Comparison of ENCODE assay signal across 14 cellular contexts in the genomic region with DNA sequence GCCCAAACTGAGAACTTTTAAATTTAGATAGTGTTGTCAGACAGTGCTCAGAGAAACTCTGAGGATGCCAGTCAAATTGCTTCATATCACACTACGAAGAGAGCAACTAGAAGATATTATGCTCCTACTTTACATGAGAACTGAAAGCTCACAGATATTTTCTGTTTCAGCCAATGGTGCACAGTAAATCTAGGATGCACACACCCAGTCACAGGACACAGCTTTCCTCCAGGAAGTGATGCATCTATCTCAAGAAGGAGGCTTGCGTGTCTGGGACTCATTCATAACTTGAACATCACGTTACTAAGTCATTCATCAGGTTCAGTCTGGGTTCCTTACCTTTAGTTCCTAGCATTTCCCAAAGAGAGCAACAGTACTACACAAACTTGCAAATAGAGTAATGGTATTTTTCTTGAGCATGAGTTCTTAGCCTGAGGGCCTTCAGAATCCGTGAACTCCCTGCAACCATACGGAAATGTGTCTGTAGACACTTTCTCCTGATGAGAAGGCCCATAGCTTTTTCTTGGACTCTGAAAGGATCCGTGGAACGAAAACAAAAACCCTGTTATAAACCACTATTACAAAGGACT. TPM values are rescaled to one million over a fixed set of nuclear protein-coding genes. Genes with fewer than 3 reads are reported as not detected.
A peak's percentile ranks its signal among the peaks of the same experiment; 100 is the strongest.
DNase-seq lines count a peak whose midpoint lies in the region; ATAC-seq and TF ChIP-seq lines count a peak whose summit lies in the region.
"Had no signal": no experiment of that assay in that cellular context is flagged by ENCODE, and none has a peak within 500 bp of the region (broad histone marks: within the 10 kb centered on the region; RNA-seq: fewer than 3 reads in every experiment).

No MANE protein-coding gene starts in this region.

- DNase-seq in right cardiac atrium (no peak), left cardiac atrium (no peak), dermis blood vessel endothelial cell (peak; percentile 93), lower lobe of right lung (no peak), NCI-H2029 (lab: John Stamatoyannopoulos, UW) (no peak)
- DNase-seq in activated CD8-positive, alpha-beta memory T cell treated with anti-CD3 and anti-CD28 coated beads, Interleukin-2, amount 50 U/mL, for 48 hours = no peak
- DNase-seq: activated CD8-positive, alpha-beta T cell treated with anti-CD3 and anti-CD28 coated beads for 36 hours; activated naive CD8-positive, alpha-beta T cell treated with anti-CD3 and anti-CD28 coated beads for 36 hours; MV-4-11; NCI-H69 had no signal

- H3K4me1 ChIP-seq in right cardiac atrium (ENCODE audit: control insufficient read depth, insufficient read depth, low read length) (peaks cover 31% of the 10 kb centered on the region), lower lobe of right lung (peaks cover 49% of the 10 kb centered on the region)

- H3K4me3 ChIP-seq in right cardiac atrium (ENCODE audit: low read length) (no peak overlapping the region), lower lobe of right lung (no peak overlapping the region)

- H3K9me3 ChIP-seq in right cardiac atrium (ENCODE audit: control insufficient read depth, low read length) (no peaks in the 10 kb centered on the region), lower lobe of right lung (no peaks in the 10 kb centered on the region)

- ATAC-seq in right cardiac atrium (no peak), left cardiac atrium (no peak), HG03095 (IDR thresholded peaks at IDR 0.05; ENCODE audit: unreplicated experiment) (peak; percentile 74), lower lobe of right lung (no peak), HG03108 (IDR thresholded peaks at IDR 0.05; ENCODE audit: unreplicated experiment) (no peak)
- ATAC-seq: activated CD8-positive, alpha-beta T cell treated with anti-CD3 and anti-CD28 coated beads for 36 hours; natural killer cell treated with Interleukin-12 subunit alpha and Interleukin-12 subunit beta and Interleukin-15 and Interleukin-18, amount 100 ng/mL, for 72 hours had no signal

- 47% methylated on average over 7 of the region's 7 CpGs for WGBS in right cardiac atrium

- H3K27ac ChIP-seq in right cardiac atrium (ENCODE audit: low read length) (peak overlapping the region; percentile 91), lower lobe of right lung (no peak overlapping the region)
- H3K27ac ChIP-seq: HL-60 had no signal

- TF ChIP-seq CTCF in lower lobe of right lung (IDR thresholded peaks at IDR 0.05) = no peak

- no peaks in the 10 kb centered on the region for H3K36me3 ChIP-seq in lower lobe of right lung

- intact Hi-C loops in right cardiac atrium (cut with DNase I) = no loop called here
- intact Hi-C loops in left cardiac atrium (cut with DNase I) = no loop called here
- intact Hi-C loops in lower lobe of right lung (cut with DNase I) = no loop called here

- no peaks in the 10 kb centered on the region for H3K27me3 ChIP-seq in right cardiac atrium (ENCODE audit: control insufficient read depth, insufficient read depth)
- no peaks in the 10 kb centered on the region for H3K27me3 ChIP-seq in lower lobe of right lung (ENCODE audit: low read depth)

RNA-seq across cellular contexts. Expression of a gene that starts 12.2 kb away (rescaled TPM):
- 10 to 100 TPM; 10.6 to 14.8 (median 10.8) TPM for total RNA-seq in right cardiac atrium
- polyA plus RNA-seq in right cardiac atrium = 4.3 TPM
- total RNA-seq in left cardiac atrium = 10 to 100 TPM in 1 of 2 donors, 1 to 10 TPM in 1; 9.6 to 11.5 TPM
- total RNA-seq in dermis blood vessel endothelial cell = 21.1 and 23.1 TPM in 2 replicates
- 8.7 TPM for total RNA-seq in lower lobe of right lung
